3 cellular contexts compared by ENCODE assay signal in genomic region chr12:95884998-95885397, GRCh38.
TF ChIP-seq lines count a peak whose summit lies in the region.

No MANE protein-coding gene starts in this region.

TF ChIP-seq in A549, 52 proteins besides CTCF, POLR2A, EP300 and RAD21:
- TF ChIP-seq KDM5A (IDR thresholded peaks at IDR 0.05) = no peak
- no peak for TF ChIP-seq PHF8 (IDR thresholded peaks at IDR 0.05; ENCODE audit: borderline replicate concordance, low read depth)
- no peak for TF ChIP-seq TFCP2L1 (CRISPR knock-in tag; IDR thresholded peaks at IDR 0.05)
- TF ChIP-seq HES2 (IDR thresholded peaks at IDR 0.05) = no peak
- TF ChIP-seq CHD4 (IDR thresholded peaks at IDR 0.05; ENCODE audit: borderline replicate concordance) = no peak
- no peak for TF ChIP-seq HMGXB4 (CRISPR knock-in tag; IDR thresholded peaks at IDR 0.05; ENCODE audit: borderline replicate concordance)
- no peak for TF ChIP-seq BCL3 (IDR thresholded peaks at IDR 0.05)
- TF ChIP-seq KDM1A (IDR thresholded peaks at IDR 0.05; ENCODE audit: low read depth) = no peak
- TF ChIP-seq FOSB (CRISPR knock-in tag; IDR thresholded peaks at IDR 0.05) = no peak
- TF ChIP-seq HDAC2 (IDR thresholded peaks at IDR 0.05) = no peak
- TF ChIP-seq ESRRA (IDR thresholded peaks at IDR 0.05; ENCODE audit: borderline replicate concordance, low read length) = no peak
- no peak for TF ChIP-seq CHD2 (IDR thresholded peaks at IDR 0.05; ENCODE audit: low read length, partially characterized antibody)
- no peak for TF ChIP-seq HOXB13 (CRISPR knock-in tag; IDR thresholded peaks at IDR 0.05; ENCODE audit: low read depth)
- no peak for TF ChIP-seq NPAS2 (CRISPR knock-in tag; IDR thresholded peaks at IDR 0.05; ENCODE audit: borderline replicate concordance)
- TF ChIP-seq POLR2AphosphoS2 (conservative IDR thresholded peaks at IDR 0.05; ENCODE audit: low read length) = no peak
- TF ChIP-seq CBX2 (IDR thresholded peaks at IDR 0.05; ENCODE audit: borderline replicate concordance, low read depth) = no peak
- TF ChIP-seq MAFK (IDR thresholded peaks at IDR 0.05; ENCODE audit: partially characterized antibody) = no peak
- TF ChIP-seq ELK1 (IDR thresholded peaks at IDR 0.05; ENCODE audit: low read depth, low read length) = no peak

TF ChIP-seq in endothelial cell of umbilical vein, 7 proteins besides CTCF, POLR2A, EP300 and RAD21:
- no peak for TF ChIP-seq FOS (IDR thresholded peaks at IDR 0.05; ENCODE audit: borderline replicate concordance, insufficient read depth, low read length)
- TF ChIP-seq MAX (IDR thresholded peaks at IDR 0.05; ENCODE audit: insufficient read depth, insufficient read length) = no peak
- no peak for TF ChIP-seq EZH2 (IDR thresholded peaks at IDR 0.05; ENCODE audit: borderline replicate concordance, low read depth, low read length, severe bottlenecking)
- no peak for TF ChIP-seq GATA2 (IDR thresholded peaks at IDR 0.05; ENCODE audit: insufficient read depth, insufficient read length, low read depth, low read length)
- TF ChIP-seq POLR2AphosphoS5 (IDR thresholded peaks at IDR 0.05; ENCODE audit: insufficient read depth, low read depth, low read length) = no peak
- TF ChIP-seq JUN (IDR thresholded peaks at IDR 0.05; ENCODE audit: borderline replicate concordance, insufficient read depth, insufficient read length, low read depth) = no peak
- TF ChIP-seq MYC (IDR thresholded peaks at IDR 0.05; ENCODE audit: low read depth, low read length) = no peak

TF ChIP-seq in liver, 16 proteins besides CTCF, POLR2A, EP300 and RAD21:
- TF ChIP-seq NR2F2 (IDR thresholded peaks at IDR 0.05) = peak; percentile 95
- TF ChIP-seq SP1 (IDR thresholded peaks at IDR 0.05) = no peak
- TF ChIP-seq ZBTB33 (IDR thresholded peaks at IDR 0.05) = peak; percentile 14
- TF ChIP-seq HNF4G (IDR thresholded peaks at IDR 0.05) = no peak
